11 cellular contexts compared by ENCODE assay signal in the genomic region with DNA sequence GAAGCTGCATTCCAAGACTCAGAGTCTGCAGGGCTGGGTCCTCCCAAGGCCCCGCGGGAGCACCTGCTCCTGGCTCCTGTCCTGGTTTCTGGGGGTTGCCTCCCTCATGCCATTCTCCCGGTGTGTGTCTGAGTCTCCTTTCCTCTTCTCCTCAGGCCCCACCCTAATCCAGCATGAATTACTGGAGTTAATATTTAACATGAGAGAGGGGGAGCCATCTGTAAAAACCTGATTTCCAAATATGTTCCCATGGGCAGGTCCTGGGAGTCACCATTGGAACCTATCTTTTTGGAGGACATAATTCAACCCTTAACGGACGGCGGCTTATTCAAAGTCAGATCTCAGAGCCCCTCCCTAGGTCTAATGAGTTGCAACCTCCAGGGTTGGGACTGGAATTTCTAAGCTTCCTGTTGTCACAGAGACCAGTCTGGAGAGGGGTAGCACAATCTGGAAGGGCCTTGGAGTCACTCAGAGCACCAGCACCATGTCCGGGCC. TPM values are rescaled to one million over a fixed set of nuclear protein-coding genes. Genes with fewer than 3 reads are reported as not detected.
A peak's percentile ranks its signal among the peaks of the same experiment; 100 is the strongest.
DNase-seq lines count a peak whose midpoint lies in the region; ATAC-seq, FAIRE-seq and TF ChIP-seq lines count a peak whose summit lies in the region.
"Had no signal": no experiment of that assay in that cellular context is flagged by ENCODE, and none has a peak within 500 bp of the region (broad histone marks: within the 10 kb centered on the region; RNA-seq: fewer than 3 reads in every experiment).

No MANE protein-coding gene starts in this region.

- no peak overlapping the region for H3K4me3 ChIP-seq in prostate gland
- H3K4me3 ChIP-seq: cardiac muscle cell had no signal

- H3K27me3 ChIP-seq in foreskin keratinocyte, result no peaks in the 10 kb centered on the region
- no peaks in the 10 kb centered on the region for H3K27me3 ChIP-seq in prostate gland (replicated peaks; ENCODE audit: insufficient read depth)
- H3K27me3 ChIP-seq: cardiac muscle cell had no signal

- H3K4me1 ChIP-seq in foreskin keratinocyte (peaks cover 8% of the 10 kb centered on the region), prostate gland (replicated peaks) (no peaks in the 10 kb centered on the region)

- DNase-seq in HuH-7 (ENCODE audit: low spot score) (peak; percentile 71), foreskin keratinocyte (peak in 1 of 2 donors; percentile 98), prostate gland (ENCODE audit: low spot score) (peak; percentile 60), D721Med (ENCODE audit: insufficient read length, low spot score) (no peak)
- no peak for DNase-seq in stimulated activated CD4-positive, alpha-beta T cell treated with anti-CD3 and anti-CD28 coated beads, Interleukin-1b, Interleukin-23, amount 100 ng/mL, for 48 hours
- DNase-seq: foreskin melanocyte, substantia nigra, T-helper 17 cell had no signal

- no peaks in the 10 kb centered on the region for H3K36me3 ChIP-seq in prostate gland
- H3K36me3 ChIP-seq: cardiac muscle cell had no signal

- intact Hi-C loops in prostate gland (cut with DNase I), result no loop called here

- 31% methylated on average over 7 of the region's 7 CpGs for WGBS in prostate gland

- H3K9me3 ChIP-seq in prostate gland, result no peaks in the 10 kb centered on the region

- FAIRE-seq in D721Med (lab: Jason Lieb, UNC), result no peak

- no peak for TF ChIP-seq POLR2A in prostate gland (IDR thresholded peaks at IDR 0.05)

- peak; percentile 44 for ATAC-seq in foreskin keratinocyte
- ATAC-seq in HG02938 (IDR thresholded peaks at IDR 0.05; ENCODE audit: unreplicated experiment), result no peak
- ATAC-seq: T-helper 17 cell had no signal

- no peak overlapping the region for H3K27ac ChIP-seq in foreskin keratinocyte
- H3K27ac ChIP-seq in prostate gland, result no peak overlapping the region
- H3K27ac ChIP-seq: cardiac muscle cell had no signal

- TF ChIP-seq CTCF in foreskin keratinocyte (conservative IDR thresholded peaks at IDR 0.05) (no peak), prostate gland (IDR thresholded peaks at IDR 0.05) (no peak), D721Med (IDR thresholded peaks at IDR 0.05; ENCODE audit: insufficient read depth, missing control alignments) (no peak)

RNA-seq across cellular contexts. Expression of a gene that starts 5.4 kb away (rescaled TPM):
- total RNA-seq in foreskin keratinocyte (0.18 and 0.24 TPM in 2 replicates), prostate gland (not detected)
- polyA plus RNA-seq in foreskin keratinocyte, result 0.22 TPM in 1 of 2 replicates, not detected in the other
- total RNA-seq: cardiac muscle cell, M059J, T-helper 17 cell had no signal
- polyA plus RNA-seq: cardiac muscle cell had no signal

RNA-seq across cellular contexts. Expression of a gene that starts 16.8 kb away (rescaled TPM):
- total RNA-seq in foreskin keratinocyte, result 30.3 and 48.0 TPM in 2 replicates
- 60.8 and 111 TPM in 2 replicates for polyA plus RNA-seq in foreskin keratinocyte
- total RNA-seq in prostate gland, result 100 to 1,000 TPM; 133 to 284 TPM

RNA-seq across cellular contexts. Expression of a gene that starts 21.0 kb away (rescaled TPM):
- total RNA-seq in foreskin keratinocyte (0.11 and 0.14 TPM in 2 replicates), prostate gland (1 to 10 TPM; 1.2 to 3.3 TPM)
- polyA plus RNA-seq in foreskin keratinocyte, result 0.07 and 0.16 TPM in 2 replicates
- total RNA-seq: M059J had no signal

RNA-seq across cellular contexts. Expression of a gene that starts 23.0 kb away (rescaled TPM):
- total RNA-seq in foreskin keratinocyte (14.3 and 23.7 TPM in 2 replicates), prostate gland (10 to 100 TPM; 36.1 to 65.2 TPM)
- polyA plus RNA-seq in foreskin keratinocyte, result 13.8 and 25.6 TPM in 2 replicates

RNA-seq across cellular contexts. Expression of a gene that starts 35.3 kb away (rescaled TPM):
- 80.9 and 109 TPM in 2 replicates for total RNA-seq in foreskin keratinocyte
- polyA plus RNA-seq in foreskin keratinocyte, result 169 and 180 TPM in 2 replicates
- 10 to 100 TPM; 10.8 to 11.2 TPM for total RNA-seq in prostate gland

Comparison
In these comparisons a context has a peak if more than half of its experiments do, and no peak if none do; other contexts are left out.
1. DNase-seq: peak in HuH-7 (single experiment) and prostate gland (single experiment); none in stimulated activated CD4-positive, alpha-beta T cell treated with anti-CD3 and anti-CD28 coated beads, Interleukin-1b, Interleukin-23, amount 100 ng/mL, for 48 hours (single experiment) and D721Med (single experiment).